8 cellular contexts compared by ENCODE assay signal in genomic region chr17:7219812-7220592, GRCh38. TPM values are rescaled to one million over a fixed set of nuclear protein-coding genes. Genes with fewer than 3 reads are reported as not detected.
A peak's percentile ranks its signal among the peaks of the same experiment; 100 is the strongest.
DNase-seq lines count a peak whose midpoint lies in the region; ATAC-seq and TF ChIP-seq lines count a peak whose summit lies in the region.

Gene ACADVL, plus strand, starts transcription at chr17:7219938. Its CDS starts 47 bp downstream, at chr17:7219985.
Gene DLG4, minus strand, starts transcription at chr17:7219836.

- peaks cover 55% of the 10 kb centered on the region for H3K4me1 Mint-ChIP-seq in CD8-positive, alpha-beta T cell (ENCODE audit: low read depth)

- ATAC-seq in CD8-positive, alpha-beta T cell = peak; percentile 54
- peak; percentile 85 for ATAC-seq in Right ventricle myocardium superior (ENCODE audit: poor library complexity)

- CTCF ChIA-PET in CD8-positive, alpha-beta T cell (lab: Charles Lee) = interaction anchor here (1.0 to 5.2 kb wide), 13 partner anchors 12 to 198 kb away, joined by 3 to 35 read pairs (median 5); partner anchors contain the start of genes GABARAP and PHF23

- in situ Hi-C loops in KBM-7 (cut with MboI; ENCODE audit: low pct_unique_long_range_greater_than_20kb, low sequenced_read_pairs) = no loop called here

- TF ChIP-seq POLR2A in tibial nerve (IDR thresholded peaks at IDR 0.05) = peak; percentile 77 to 92

- H3K4me2 ChIP-seq in parathyroid adenoma (ENCODE audit: low read length) = peak within 1 kb of the TSS; percentile 94

- H3K27me3 ChIP-seq in CD8-positive, alpha-beta T cell (ENCODE audit: insufficient read depth, low read length) = no peaks in the 10 kb centered on the region
- no peaks in the 10 kb centered on the region for H3K27me3 ChIP-seq in adipocyte (replicated peaks; ENCODE audit: control insufficient read depth, insufficient read depth, low read length)
- H3K27me3 ChIP-seq in parathyroid adenoma (ENCODE audit: control insufficient read depth, insufficient read depth, low read length) = no peaks in the 10 kb centered on the region
- no peaks in the 10 kb centered on the region for H3K27me3 ChIP-seq in tibial nerve

- H3K36me3 Mint-ChIP-seq in CD8-positive, alpha-beta T cell = peaks cover 27% of the 10 kb centered on the region

- peak; percentile 59 to 73 for TF ChIP-seq EP300 in tibial nerve (IDR thresholded peaks at IDR 0.05)

- intact Hi-C loops in CD8-positive, alpha-beta T cell (cut with DNase I, micrococcal nuclease) = loop anchor here (1.0 to 2.0 kb wide), 4 partner anchors 14 to 75 kb away; partner anchors contain the start of genes DVL2 (in 2 of the 2), ELP5 (in 1 of the 2) and YBX2 (in 1 of the 2)
- intact Hi-C loops in Right ventricle myocardium superior (cut with DNase I) = no loop called here

- no peaks in the 10 kb centered on the region for H3K9me3 Mint-ChIP-seq in CD8-positive, alpha-beta T cell

- H3K9ac ChIP-seq in adipocyte (ENCODE audit: low read length) (peak within 1 kb of the TSS; percentile 98), parathyroid adenoma (peak within 1 kb of the TSS; percentile 90)

- peak within 1 kb of the TSS; percentile 94 for H3K27ac Mint-ChIP-seq in CD8-positive, alpha-beta T cell

- POLR2A ChIA-PET in CD8-positive, alpha-beta T cell (lab: Charles Lee) = interaction anchor here (0.9 to 3.5 kb wide), 12 partner anchors 11 to 467 kb away, joined by 3 to 26 read pairs (median 6); partner anchors contain the start of genes CTDNEP1, DVL2, GABARAP and MPDU1

- peaks cover 52% of the 10 kb centered on the region for H3K4me1 ChIP-seq in CD8-positive, alpha-beta T cell (ENCODE audit: insufficient read depth, low read length)
- H3K4me1 ChIP-seq in adipocyte (ENCODE audit: control insufficient read depth, insufficient read depth, low read length) (peaks cover 70% of the 10 kb centered on the region), parathyroid adenoma (peaks cover 60% of the 10 kb centered on the region), tibial nerve (peaks cover 0 to 66% (median 38%) of the 10 kb centered on the region in 4 donors)

- peaks cover 6% of the 10 kb centered on the region for H3K79me2 ChIP-seq in parathyroid adenoma

- H3K4me3 ChIP-seq in CD8-positive, alpha-beta T cell (ENCODE audit: low read depth, low read length) = peak within 1 kb of the TSS; percentile 97
- H3K4me3 ChIP-seq in adipocyte (ENCODE audit: low read length) (peak within 1 kb of the TSS; percentile 92), parathyroid adenoma (ENCODE audit: low read depth, low read length) (peak within 1 kb of the TSS; percentile 95), tibial nerve (peak within 1 kb of the TSS; percentile 72 to 89 (median 84))

- peak in 6 of 7 experiments; percentile 67 to 85 (median 78) for DNase-seq in CD8-positive, alpha-beta T cell
- peak; percentile 94 for DNase-seq in GM20000 (ENCODE audit: low spot score)
- peak; percentile 85 for DNase-seq in KBM-7
- peak; percentile 91 for DNase-seq in SW480 (ENCODE audit: low spot score)
- DNase-seq in adipocyte (ENCODE audit: low read depth) = peak; percentile 97
- DNase-seq in Right ventricle myocardium superior = peak; percentile 97
- peak; percentile 80 to 81 for DNase-seq in tibial nerve (ENCODE audit: low spot score in 2 of 2)

- no peaks in the 10 kb centered on the region for H3K27me3 Mint-ChIP-seq in CD8-positive, alpha-beta T cell (ENCODE audit: low read depth)

- H3K36me3 ChIP-seq in CD8-positive, alpha-beta T cell (ENCODE audit: insufficient read depth, low read length) = peaks cover 9% of the 10 kb centered on the region
- H3K36me3 ChIP-seq in adipocyte (ENCODE audit: control insufficient read depth, insufficient read depth, low read length, severe bottlenecking) (peaks cover 32% of the 10 kb centered on the region), parathyroid adenoma (ENCODE audit: control insufficient read depth, insufficient read depth, low read length) (no peaks in the 10 kb centered on the region), tibial nerve (peaks cover 3 to 35% (median 9%) of the 10 kb centered on the region in 3 donors)

- H2AFZ ChIP-seq in parathyroid adenoma = peak within 1 kb of the TSS; percentile 91

- WGBS in tibial nerve, 2 donors = 0% methylated on average over 41 to 57 of the region's 63 CpGs

- no peak for TF ChIP-seq CTCF in CD8-positive, alpha-beta T cell (IDR thresholded peaks at IDR 0.05)
- TF ChIP-seq CTCF in GM20000 (IDR thresholded peaks at IDR 0.05; ENCODE audit: extremely low read depth, missing control alignments) (no peak), parathyroid adenoma (IDR thresholded peaks at IDR 0.05) (no peak), tibial nerve (IDR thresholded peaks at IDR 0.05) (peak in 1 of 5 experiments; percentile 29)

- peak within 1 kb of the TSS; percentile 91 for H3K4me3 Mint-ChIP-seq in CD8-positive, alpha-beta T cell

- H3K27ac ChIP-seq in CD8-positive, alpha-beta T cell (ENCODE audit: low read depth, low read length) = peak within 1 kb of the TSS; percentile 35
- H3K27ac ChIP-seq in parathyroid adenoma (peak within 1 kb of the TSS; percentile 98), tibial nerve (peak within 1 kb of the TSS; percentile 81 to 98 (median 96))

- H3K9me3 ChIP-seq in CD8-positive, alpha-beta T cell (ENCODE audit: low read length) = no peaks in the 10 kb centered on the region
- H3K9me3 ChIP-seq in adipocyte (ENCODE audit: control insufficient read depth, low read length) = no peaks in the 10 kb centered on the region
- H3K9me3 ChIP-seq in parathyroid adenoma (ENCODE audit: control insufficient read depth, low read length) = no peaks in the 10 kb centered on the region
- no peaks in the 10 kb centered on the region for H3K9me3 ChIP-seq in tibial nerve

RNA-seq across cellular contexts. Expression of gene ACADVL, which starts in this region (rescaled TPM):
- 100 to 1,000 TPM; 264 to 275 TPM for total RNA-seq in CD8-positive, alpha-beta T cell
- total RNA-seq in Right ventricle myocardium superior (2,247 TPM), tibial nerve (100 to 1,000 TPM; 565 to 850 (median 599) TPM)

RNA-seq across cellular contexts. Expression of gene DLG4, which starts in this region (rescaled TPM):
- total RNA-seq in CD8-positive, alpha-beta T cell = 1 to 10 TPM; 5.8 to 8.1 TPM
- total RNA-seq in Right ventricle myocardium superior (20.4 TPM), tibial nerve (10 to 100 TPM in 3 of 4 donors, 1 to 10 TPM in 1; 7.3 to 22.8 (median 16.1) TPM)

Comparison
In these comparisons a context has a peak if more than half of its experiments do, and no peak if none do; other contexts are left out.
1. Peak in every context shown above with its lines: DNase-seq, ATAC-seq, H3K4me3 ChIP-seq and H3K27ac ChIP-seq.
2. H3K27ac ChIP-seq: peak in every context shown above with its lines; median percentile 98 in parathyroid adenoma; 96 in tibial nerve; 35 in CD8-positive, alpha-beta T cell.